ENCODE assay signal across 8 cellular contexts in the genomic region with DNA sequence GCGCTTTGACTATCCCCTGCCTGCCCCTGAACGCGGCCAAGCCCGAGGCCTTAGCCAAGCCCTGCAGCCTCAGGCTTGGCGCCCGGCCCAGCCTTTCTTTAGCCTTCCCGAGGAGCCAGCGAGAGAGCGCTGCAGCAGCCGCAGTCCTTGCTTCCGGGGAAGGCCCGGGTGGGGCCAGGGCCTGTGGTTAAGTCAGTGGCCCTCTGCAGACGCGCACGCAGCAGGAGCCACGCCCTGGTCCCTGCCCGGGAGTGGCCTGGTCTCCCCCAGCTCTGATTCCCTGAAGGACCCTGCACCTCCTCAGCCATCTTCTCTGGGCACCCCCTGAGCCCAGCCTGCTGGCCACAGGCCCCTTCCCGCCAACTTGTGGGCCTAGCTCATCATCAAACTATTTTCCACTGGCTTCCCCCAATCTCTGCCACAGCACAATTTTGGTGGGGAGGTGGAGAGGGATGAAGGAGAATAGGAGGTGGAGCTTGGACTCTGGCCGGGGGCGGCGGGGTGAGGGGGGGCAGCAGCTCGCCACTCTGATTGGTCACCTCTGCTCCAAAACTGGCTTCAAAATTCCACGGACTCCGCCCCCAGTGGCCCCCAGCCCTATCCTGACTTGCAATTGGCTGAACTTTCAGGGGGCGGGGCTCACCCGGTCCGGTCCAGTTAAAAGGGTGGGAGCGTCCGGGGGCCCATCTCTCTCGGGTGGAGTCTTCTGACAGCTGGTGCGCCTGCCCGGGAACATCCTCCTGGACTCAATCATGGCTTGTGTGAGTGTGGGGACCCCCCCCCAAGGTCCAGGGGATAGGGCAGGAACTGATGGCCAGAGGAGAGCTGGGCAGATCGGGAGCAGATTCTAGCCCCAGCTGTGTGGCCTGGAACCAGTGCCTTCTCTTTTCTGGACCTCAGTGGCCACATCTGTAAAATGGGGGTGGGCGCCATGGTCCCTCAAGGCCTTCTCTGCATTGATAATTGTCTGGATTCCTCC. TPM values are rescaled to one million over a fixed set of nuclear protein-coding genes. Genes with fewer than 3 reads are reported as not detected.
A peak's percentile ranks its signal among the peaks of the same experiment; 100 is the strongest.
DNase-seq lines count a peak whose midpoint lies in the region; ATAC-seq and FAIRE-seq lines count a peak whose summit lies in the region.

A gene (plus strand): TSS at position 686 of the 979 bp plus-strand sequence. CDS start 67 bp downstream, at position 753.

- H4K5ac ChIP-seq in mesendoderm (ENCODE audit: low read length), result no peak within 1 kb of the TSS

- no peaks in the 10 kb centered on the region for H3K27me3 ChIP-seq in mesendoderm (ENCODE audit: insufficient read depth, low read length, poor library complexity)

- WGBS in mesendoderm (ENCODE audit: extremely low coverage, insufficient coverage, low lambda C conversion rate), result no CpG with 5 or more reads among the region's 34 CpGs

- H4K8ac ChIP-seq in mesendoderm (ENCODE audit: low read depth, low read length), result no peak within 1 kb of the TSS

- H3K23ac ChIP-seq in mesendoderm (ENCODE audit: low read length), result no peak within 1 kb of the TSS

- CTCF ChIA-PET in activated CD8-positive, alpha-beta memory T cell treated with anti-CD3 and anti-CD28 coated beads for 36 hours (lab: Charles Lee), result interaction anchor here (0.6 to 21.6 kb wide), 11 partner anchors 11 to 72 kb away, joined by 3 to 239 read pairs (median 4); a partner anchor contains a TSS

- no peak within 1 kb of the TSS for H2BK15ac ChIP-seq in mesendoderm (replicated peaks; ENCODE audit: low read depth)

- H3K4me1 ChIP-seq in mesendoderm (ENCODE audit: control insufficient read depth, low read depth, low read length), result no peaks in the 10 kb centered on the region

- H2BK120ac ChIP-seq in mesendoderm (ENCODE audit: low read depth, low read length), result no peak within 1 kb of the TSS

- H3K9me3 Mint-ChIP-seq in stimulated activated effector memory CD8-positive, alpha-beta T cell treated with anti-CD3 and anti-CD28 coated beads, Interleukin-12 subunit alpha, Interleukin-12 subunit beta, amount 100 ng/mL, for 72 hours, result no peaks in the 10 kb centered on the region

- peak within 1 kb of the TSS; percentile 49 for H3K4me2 ChIP-seq in mesendoderm (ENCODE audit: low read length)

- H3K27ac ChIP-seq in mesendoderm (ENCODE audit: low read depth, low read length), result no peak within 1 kb of the TSS

- H3K18ac ChIP-seq in mesendoderm (ENCODE audit: low read length), result peak within 1 kb of the TSS; percentile 15

- peaks cover 1% of the 10 kb centered on the region for H3K36me3 ChIP-seq in mesendoderm (ENCODE audit: control insufficient read depth, insufficient read depth, low read length)

- no peaks in the 10 kb centered on the region for H3K79me1 ChIP-seq in mesendoderm (ENCODE audit: low read length)

- ATAC-seq in HG02884 (IDR thresholded peaks at IDR 0.05; ENCODE audit: unreplicated experiment), result peak; percentile 45
- peak; percentile 77 for ATAC-seq in stimulated activated effector memory CD8-positive, alpha-beta T cell treated with anti-CD3 and anti-CD28 coated beads, Interleukin-12 subunit alpha, Interleukin-12 subunit beta, amount 100 ng/mL, for 72 hours

- POLR2A ChIA-PET in activated CD8-positive, alpha-beta memory T cell treated with anti-CD3 and anti-CD28 coated beads for 36 hours (lab: Charles Lee), result interaction anchor here (0.6 to 3.1 kb wide), 10 partner anchors 14 to 133 kb away, joined by 3 to 23 read pairs (median 4); a partner anchor contains a TSS

- H2BK5ac ChIP-seq in mesendoderm (ENCODE audit: low read length), result no peak within 1 kb of the TSS

- peaks cover 55% of the 10 kb centered on the region for H3K4me1 Mint-ChIP-seq in stimulated activated effector memory CD8-positive, alpha-beta T cell treated with anti-CD3 and anti-CD28 coated beads, Interleukin-12 subunit alpha, Interleukin-12 subunit beta, amount 100 ng/mL, for 72 hours

- no peak within 1 kb of the TSS for H3K4me3 ChIP-seq in mesendoderm (ENCODE audit: low read length)

- peak; percentile 80 for FAIRE-seq in endometrium (lab: Jason Lieb, UNC)

- H3K36me3 Mint-ChIP-seq in stimulated activated effector memory CD8-positive, alpha-beta T cell treated with anti-CD3 and anti-CD28 coated beads, Interleukin-12 subunit alpha, Interleukin-12 subunit beta, amount 100 ng/mL, for 72 hours, result peaks cover 52% of the 10 kb centered on the region

- DNase-seq in NCI-H1436 (lab: John Stamatoyannopoulos, UW) (peak; percentile 20), NCI-H1436 treated with DMSO at 0.1 percent for 48 hours (lab: John Stamatoyannopoulos, UW) (no peak), NCI-H82 treated with DMSO at 0.1 percent for 48 hours (lab: John Stamatoyannopoulos, UW; ENCODE audit: unreplicated experiment) (peak; percentile 17), mesendoderm (peak; percentile 64)
- peak; percentile 63 to 85 for DNase-seq in stimulated activated effector memory CD8-positive, alpha-beta T cell treated with anti-CD3 and anti-CD28 coated beads, Interleukin-12 subunit alpha, Interleukin-12 subunit beta, amount 100 ng/mL, for 72 hours (ENCODE audit: low spot score in 2 of 2)

- peak within 1 kb of the TSS; percentile 92 for H3K27ac Mint-ChIP-seq in stimulated activated effector memory CD8-positive, alpha-beta T cell treated with anti-CD3 and anti-CD28 coated beads, Interleukin-12 subunit alpha, Interleukin-12 subunit beta, amount 100 ng/mL, for 72 hours

- peak within 1 kb of the TSS; percentile 40 for H3K4ac ChIP-seq in mesendoderm (ENCODE audit: low read depth, low read length)

- no peak within 1 kb of the TSS for H2AK5ac ChIP-seq in mesendoderm (ENCODE audit: low read length)

- H3K9ac ChIP-seq in mesendoderm (ENCODE audit: low read length), result peak within 1 kb of the TSS; percentile 71

- peak within 1 kb of the TSS; percentile 79 for H3K4me3 Mint-ChIP-seq in stimulated activated effector memory CD8-positive, alpha-beta T cell treated with anti-CD3 and anti-CD28 coated beads, Interleukin-12 subunit alpha, Interleukin-12 subunit beta, amount 100 ng/mL, for 72 hours

- H3K79me2 ChIP-seq in mesendoderm (ENCODE audit: control insufficient read depth, insufficient read depth, low read length), result no peaks in the 10 kb centered on the region

- peak within 1 kb of the TSS; percentile 79 for H3K56ac ChIP-seq in mesendoderm (ENCODE audit: low read length)

RNA-seq across cellular contexts. Expression of the gene that starts here (rescaled TPM):
- total RNA-seq in activated CD8-positive, alpha-beta memory T cell treated with anti-CD3 and anti-CD28 coated beads for 36 hours, result 100 to 1,000 TPM; 278 to 297 TPM
- polyA plus RNA-seq in mesendoderm (2013, experiment 1 of 2), result 18.5 TPM
- polyA plus RNA-seq in mesendoderm (2013, experiment 2 of 2), result 18.7 TPM
